Comparison of ENCODE assay signal across 8 cellular contexts in genomic region chr22:33005476-33005875, GRCh38. TPM values are rescaled to one million over a fixed set of nuclear protein-coding genes. Genes with fewer than 3 reads are reported as not detected.
"Had no signal": no experiment of that assay in that cellular context is flagged by ENCODE, and none has a peak within 500 bp of the region (broad histone marks: within the 10 kb centered on the region; RNA-seq: fewer than 3 reads in every experiment).

No MANE protein-coding gene starts in this region.

- H3K4me3 ChIP-seq: GM23338 had no signal

- DNase-seq: H9, HCEC 1CT, IMR-90 had no signal

- FAIRE-seq: H1, H54, HTR-8/SVneo had no signal

- H3K4me2 ChIP-seq: GM23338 had no signal

- ATAC-seq: GM23338 had no signal

RNA-seq across cellular contexts. Expression of gene SYN3, which starts 52.7 kb away (rescaled TPM):
- total RNA-seq: HT-29, IMR-90 had no signal
- polyA plus RNA-seq: IMR-90 had no signal
